1 cellular context compared by ENCODE assay signal in the genomic region with DNA sequence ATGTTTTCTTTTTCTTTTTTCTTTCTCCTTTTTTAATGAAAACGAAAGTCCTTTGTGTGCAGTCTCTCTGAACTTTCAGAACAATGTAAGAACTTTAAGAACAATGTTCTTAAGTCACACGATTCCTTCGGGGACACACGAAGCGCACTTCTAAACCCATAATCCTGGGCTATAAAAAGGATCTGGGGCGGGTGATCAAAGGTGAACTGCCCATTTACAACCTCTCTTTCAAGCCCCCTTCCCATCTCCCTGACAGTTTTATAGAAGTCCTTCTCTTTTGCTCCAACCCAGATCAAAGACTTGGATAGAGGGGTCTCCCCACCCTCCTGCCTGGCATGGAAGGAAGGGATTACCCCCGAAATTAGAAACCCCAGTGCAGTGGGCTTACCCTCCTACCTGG.
TF ChIP-seq lines count a peak whose summit lies in the region.

No MANE protein-coding gene starts in this region.

TF ChIP-seq in HEK293, 187 proteins besides CTCF, POLR2A, EP300 and RAD21:
- TF ChIP-seq, protein P1, sequence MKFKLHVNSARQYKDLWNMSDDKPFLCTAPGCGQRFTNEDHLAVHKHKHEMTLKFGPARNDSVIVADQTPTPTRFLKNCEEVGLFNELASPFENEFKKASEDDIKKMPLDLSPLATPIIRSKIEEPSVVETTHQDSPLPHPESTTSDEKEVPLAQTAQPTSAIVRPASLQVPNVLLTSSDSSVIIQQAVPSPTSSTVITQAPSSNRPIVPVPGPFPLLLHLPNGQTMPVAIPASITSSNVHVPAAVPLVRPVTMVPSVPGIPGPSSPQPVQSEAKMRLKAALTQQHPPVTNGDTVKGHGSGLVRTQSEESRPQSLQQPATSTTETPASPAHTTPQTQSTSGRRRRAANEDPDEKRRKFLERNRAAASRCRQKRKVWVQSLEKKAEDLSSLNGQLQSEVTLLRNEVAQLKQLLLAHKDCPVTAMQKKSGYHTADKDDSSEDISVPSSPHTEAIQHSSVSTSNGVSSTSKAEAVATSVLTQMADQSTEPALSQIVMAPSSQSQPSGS (tag by site-specific recombination; IDR thresholded peaks at IDR 0.05; ENCODE audit: low read depth): no peak
- TF ChIP-seq, protein P2, sequence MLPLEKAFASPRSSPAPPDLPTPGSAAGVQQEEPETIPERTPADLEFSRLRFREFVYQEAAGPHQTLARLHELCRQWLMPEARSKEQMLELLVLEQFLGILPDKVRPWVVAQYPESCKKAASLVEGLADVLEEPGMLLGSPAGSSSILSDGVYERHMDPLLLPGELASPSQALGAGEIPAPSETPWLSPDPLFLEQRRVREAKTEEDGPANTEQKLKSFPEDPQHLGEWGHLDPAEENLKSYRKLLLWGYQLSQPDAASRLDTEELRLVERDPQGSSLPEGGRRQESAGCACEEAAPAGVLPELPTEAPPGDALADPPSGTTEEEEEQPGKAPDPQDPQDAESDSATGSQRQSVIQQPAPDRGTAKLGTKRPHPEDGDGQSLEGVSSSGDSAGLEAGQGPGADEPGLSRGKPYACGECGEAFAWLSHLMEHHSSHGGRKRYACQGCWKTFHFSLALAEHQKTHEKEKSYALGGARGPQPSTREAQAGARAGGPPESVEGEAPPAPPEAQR (tag by site-specific recombination; IDR thresholded peaks at IDR 0.05): no peak
- TF ChIP-seq PRDM1 (tag by site-specific recombination; IDR thresholded peaks at IDR 0.05) (0 out of 2 replicates have a peak, but pooled peaks have one; percentile 20), TCF7L2 (IDR thresholded peaks at IDR 0.05; ENCODE audit: borderline replicate concordance, low read depth, low read length) (peak; percentile 55; the same call in 1 of the 2 replicates), ZNF350 (tag by site-specific recombination; IDR thresholded peaks at IDR 0.05) (no peak), ZNF292 (tag by site-specific recombination; IDR thresholded peaks at IDR 0.05; ENCODE audit: borderline replicate concordance, low read depth) (no peak), ZNF670 (tag by site-specific recombination; IDR thresholded peaks at IDR 0.05; ENCODE audit: low read depth) (no peak), ZFHX2 (tag by site-specific recombination; conservative IDR thresholded peaks at IDR 0.05) (no peak), ZNF560 (tag by site-specific recombination; IDR thresholded peaks at IDR 0.05; ENCODE audit: borderline replicate concordance) (no peak), ZNF248 (tag by site-specific recombination; IDR thresholded peaks at IDR 0.05) (no peak)
- TF ChIP-seq, protein P3, sequence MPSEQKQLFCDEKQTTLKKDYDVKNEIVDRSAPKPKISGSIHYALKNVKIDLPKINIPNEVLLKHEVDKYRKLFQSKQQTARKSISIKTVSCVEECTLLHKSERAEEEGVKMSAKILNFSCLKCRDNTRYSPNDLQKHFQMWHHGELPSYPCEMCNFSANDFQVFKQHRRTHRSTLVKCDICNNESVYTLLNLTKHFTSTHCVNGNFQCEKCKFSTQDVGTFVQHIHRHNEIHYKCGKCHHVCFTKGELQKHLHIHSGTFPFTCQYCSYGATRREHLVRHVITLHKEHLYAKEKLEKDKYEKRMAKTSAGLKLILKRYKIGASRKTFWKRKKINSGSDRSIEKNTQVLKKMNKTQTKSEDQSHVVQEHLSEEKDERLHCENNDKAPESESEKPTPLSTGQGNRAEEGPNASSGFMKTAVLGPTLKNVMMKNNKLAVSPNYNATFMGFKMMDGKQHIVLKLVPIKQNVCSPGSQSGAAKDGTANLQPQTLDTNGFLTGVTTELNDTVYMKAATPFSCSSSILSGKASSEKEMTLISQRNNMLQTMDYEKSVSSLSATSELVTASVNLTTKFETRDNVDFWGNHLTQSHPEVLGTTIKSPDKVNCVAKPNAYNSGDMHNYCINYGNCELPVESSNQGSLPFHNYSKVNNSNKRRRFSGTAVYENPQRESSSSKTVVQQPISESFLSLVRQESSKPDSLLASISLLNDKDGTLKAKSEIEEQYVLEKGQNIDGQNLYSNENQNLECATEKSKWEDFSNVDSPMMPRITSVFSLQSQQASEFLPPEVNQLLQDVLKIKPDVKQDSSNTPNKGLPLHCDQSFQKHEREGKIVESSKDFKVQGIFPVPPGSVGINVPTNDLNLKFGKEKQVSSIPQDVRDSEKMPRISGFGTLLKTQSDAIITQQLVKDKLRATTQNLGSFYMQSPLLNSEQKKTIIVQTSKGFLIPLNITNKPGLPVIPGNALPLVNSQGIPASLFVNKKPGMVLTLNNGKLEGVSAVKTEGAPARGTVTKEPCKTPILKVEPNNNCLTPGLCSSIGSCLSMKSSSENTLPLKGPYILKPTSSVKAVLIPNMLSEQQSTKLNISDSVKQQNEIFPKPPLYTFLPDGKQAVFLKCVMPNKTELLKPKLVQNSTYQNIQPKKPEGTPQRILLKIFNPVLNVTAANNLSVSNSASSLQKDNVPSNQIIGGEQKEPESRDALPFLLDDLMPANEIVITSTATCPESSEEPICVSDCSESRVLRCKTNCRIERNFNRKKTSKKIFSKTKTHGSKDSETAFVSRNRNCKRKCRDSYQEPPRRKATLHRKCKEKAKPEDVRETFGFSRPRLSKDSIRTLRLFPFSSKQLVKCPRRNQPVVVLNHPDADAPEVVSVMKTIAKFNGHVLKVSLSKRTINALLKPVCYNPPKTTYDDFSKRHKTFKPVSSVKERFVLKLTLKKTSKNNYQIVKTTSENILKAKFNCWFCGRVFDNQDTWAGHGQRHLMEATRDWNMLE (tag by site-specific recombination; conservative IDR thresholded peaks at IDR 0.05; ENCODE audit: low read depth): no peak
- TF ChIP-seq, protein P4, sequence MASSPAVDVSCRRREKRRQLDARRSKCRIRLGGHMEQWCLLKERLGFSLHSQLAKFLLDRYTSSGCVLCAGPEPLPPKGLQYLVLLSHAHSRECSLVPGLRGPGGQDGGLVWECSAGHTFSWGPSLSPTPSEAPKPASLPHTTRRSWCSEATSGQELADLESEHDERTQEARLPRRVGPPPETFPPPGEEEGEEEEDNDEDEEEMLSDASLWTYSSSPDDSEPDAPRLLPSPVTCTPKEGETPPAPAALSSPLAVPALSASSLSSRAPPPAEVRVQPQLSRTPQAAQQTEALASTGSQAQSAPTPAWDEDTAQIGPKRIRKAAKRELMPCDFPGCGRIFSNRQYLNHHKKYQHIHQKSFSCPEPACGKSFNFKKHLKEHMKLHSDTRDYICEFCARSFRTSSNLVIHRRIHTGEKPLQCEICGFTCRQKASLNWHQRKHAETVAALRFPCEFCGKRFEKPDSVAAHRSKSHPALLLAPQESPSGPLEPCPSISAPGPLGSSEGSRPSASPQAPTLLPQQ (tag by site-specific recombination; IDR thresholded peaks at IDR 0.05): no peak
- TF ChIP-seq, protein P5, sequence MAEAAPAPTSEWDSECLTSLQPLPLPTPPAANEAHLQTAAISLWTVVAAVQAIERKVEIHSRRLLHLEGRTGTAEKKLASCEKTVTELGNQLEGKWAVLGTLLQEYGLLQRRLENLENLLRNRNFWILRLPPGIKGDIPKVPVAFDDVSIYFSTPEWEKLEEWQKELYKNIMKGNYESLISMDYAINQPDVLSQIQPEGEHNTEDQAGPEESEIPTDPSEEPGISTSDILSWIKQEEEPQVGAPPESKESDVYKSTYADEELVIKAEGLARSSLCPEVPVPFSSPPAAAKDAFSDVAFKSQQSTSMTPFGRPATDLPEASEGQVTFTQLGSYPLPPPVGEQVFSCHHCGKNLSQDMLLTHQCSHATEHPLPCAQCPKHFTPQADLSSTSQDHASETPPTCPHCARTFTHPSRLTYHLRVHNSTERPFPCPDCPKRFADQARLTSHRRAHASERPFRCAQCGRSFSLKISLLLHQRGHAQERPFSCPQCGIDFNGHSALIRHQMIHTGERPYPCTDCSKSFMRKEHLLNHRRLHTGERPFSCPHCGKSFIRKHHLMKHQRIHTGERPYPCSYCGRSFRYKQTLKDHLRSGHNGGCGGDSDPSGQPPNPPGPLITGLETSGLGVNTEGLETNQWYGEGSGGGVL (tag by site-specific recombination; IDR thresholded peaks at IDR 0.05): no peak
- TF ChIP-seq, protein P6, sequence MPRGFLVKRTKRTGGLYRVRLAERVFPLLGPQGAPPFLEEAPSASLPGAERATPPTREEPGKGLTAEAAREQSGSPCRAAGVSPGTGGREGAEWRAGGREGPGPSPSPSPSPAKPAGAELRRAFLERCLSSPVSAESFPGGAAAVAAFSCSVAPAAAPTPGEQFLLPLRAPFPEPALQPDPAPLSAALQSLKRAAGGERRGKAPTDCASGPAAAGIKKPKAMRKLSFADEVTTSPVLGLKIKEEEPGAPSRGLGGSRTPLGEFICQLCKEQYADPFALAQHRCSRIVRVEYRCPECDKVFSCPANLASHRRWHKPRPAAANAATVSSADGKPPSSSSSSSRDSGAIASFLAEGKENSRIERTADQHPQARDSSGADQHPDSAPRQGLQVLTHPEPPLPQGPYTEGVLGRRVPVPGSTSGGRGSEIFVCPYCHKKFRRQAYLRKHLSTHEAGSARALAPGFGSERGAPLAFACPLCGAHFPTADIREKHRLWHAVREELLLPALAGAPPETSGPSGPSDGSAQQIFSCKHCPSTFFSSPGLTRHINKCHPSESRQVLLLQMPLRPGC (tag by site-specific recombination; IDR thresholded peaks at IDR 0.05): no peak
